ENCODE assay signal across 2 cellular contexts in genomic region chr21:33558777-33559421, GRCh38.
TF ChIP-seq lines count a peak whose summit lies in the region.

No MANE protein-coding gene starts in this region.

TF ChIP-seq in HepG2, 621 proteins besides CTCF, POLR2A, EP300 and RAD21:
- TF ChIP-seq BCL6 (CRISPR knock-in tag; IDR thresholded peaks at IDR 0.05) = peak; percentile 46; the same call in 1 of the 2 replicates
- TF ChIP-seq ATF7 (IDR thresholded peaks at IDR 0.05) = peak; percentile 51; the same call in 1 of the 2 replicates
- no peak for TF ChIP-seq ATF7 (CRISPR knock-in tag; IDR thresholded peaks at IDR 0.05)
- TF ChIP-seq FOSL2 (CRISPR knock-in tag; IDR thresholded peaks at IDR 0.05) = no peak
- no peak for TF ChIP-seq NFKB2 (CRISPR knock-in tag; IDR thresholded peaks at IDR 0.05; ENCODE audit: borderline replicate concordance)
- peak; percentile 92 for TF ChIP-seq ZKSCAN1 (IDR thresholded peaks at IDR 0.05; ENCODE audit: low read length)
TF ChIP-seq in HepG2: peak in this region for 3.

TF ChIP-seq in IMR-90, 13 proteins besides CTCF, POLR2A, EP300 and RAD21:
- TF ChIP-seq USF2 (IDR thresholded peaks at IDR 0.05; ENCODE audit: low read depth, low read length) (no peak), CEBPB (IDR thresholded peaks at IDR 0.05; ENCODE audit: low read depth, low read length) (peak; percentile 82)
